9 cellular contexts compared by ENCODE assay signal in the genomic region with DNA sequence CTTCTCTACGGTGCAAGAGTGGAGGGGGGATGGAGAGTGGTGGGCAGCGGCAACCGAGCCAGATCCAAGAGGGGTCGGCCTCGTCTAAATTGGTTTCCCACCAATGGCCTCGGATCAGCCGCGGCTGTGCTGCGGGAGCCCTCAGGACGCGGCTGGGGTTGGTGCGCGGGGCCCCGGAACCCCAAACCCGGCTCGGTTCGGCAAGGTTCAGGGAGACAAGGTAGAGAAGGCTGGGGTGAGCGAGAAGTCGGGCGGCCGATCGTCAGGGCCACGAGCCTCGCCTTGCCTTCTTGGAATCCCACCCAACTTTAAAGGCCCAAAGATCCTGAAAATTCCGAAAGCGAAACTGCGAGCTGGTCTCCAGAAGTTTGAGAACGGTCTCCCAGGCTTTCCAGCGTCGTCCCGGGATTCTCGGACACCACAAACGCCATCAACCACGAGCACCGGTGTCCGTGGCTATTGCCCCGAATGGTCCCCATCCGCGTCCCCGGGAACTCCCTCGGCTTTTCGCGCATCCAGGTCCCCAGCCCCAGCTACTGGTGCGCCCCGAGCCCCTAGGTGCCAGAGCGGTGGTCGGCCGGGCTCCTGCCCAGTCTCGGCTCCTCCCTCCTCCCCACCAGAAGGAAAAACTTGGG. TPM values are rescaled to one million over a fixed set of nuclear protein-coding genes. Genes with fewer than 3 reads are reported as not detected.
DNase-seq lines count a peak whose midpoint lies in the region; ATAC-seq and TF ChIP-seq lines count a peak whose summit lies in the region.
"Had no signal": no experiment of that assay in that cellular context is flagged by ENCODE, and none has a peak within 500 bp of the region (broad histone marks: within the 10 kb centered on the region; RNA-seq: fewer than 3 reads in every experiment).

No MANE protein-coding gene starts in this region.

- H3K4me3 ChIP-seq in cardiac muscle cell (peak overlapping the region; percentile 95), muscle layer of colon (ENCODE audit: low read depth in 1 of 2, low read length in 2 of 2) (peak overlapping the region; percentile 61 to 65), urinary bladder (ENCODE audit: low read depth, low read length) (peak overlapping the region; percentile 55)

- H3K36me3 Mint-ChIP-seq in dendritic cell treated with granulocyte-macrophage colony-stimulating factor and Interleukin-4, amounts not matched to agents 40 ng/mL and 50 ng/mL, for 4 days (ENCODE audit: low read depth) = peaks cover 29% of the 10 kb centered on the region

- no peak for TF ChIP-seq CTCF in cardiac muscle cell (IDR thresholded peaks at IDR 0.05; ENCODE audit: low read depth, low read length)

- intact Hi-C loops in cardiac septum (cut with DNase I) = loop anchor here (1.0 to 5.0 kb wide), 5 partner anchors 67 to 485 kb away; no protein-coding TSS in a partner anchor
- intact Hi-C loops in dendritic cell treated with granulocyte-macrophage colony-stimulating factor and Interleukin-4, amounts not matched to agents 40 ng/mL and 50 ng/mL, for 4 days (cut with micrococcal nuclease) = loop anchor here (2.0 to 5.0 kb wide), 3 partner anchors 220 to 489 kb away; no protein-coding TSS in a partner anchor

- H3K4me1 ChIP-seq in cardiac muscle cell (ENCODE audit: low read depth) (peaks cover 16% of the 10 kb centered on the region), muscle layer of colon (ENCODE audit: insufficient read depth, low read length) (peaks cover 15% of the 10 kb centered on the region), urinary bladder (ENCODE audit: insufficient read depth) (no peaks in the 10 kb centered on the region)

- H3K9me3 Mint-ChIP-seq in dendritic cell treated with granulocyte-macrophage colony-stimulating factor and Interleukin-4, amounts not matched to agents 40 ng/mL and 50 ng/mL, for 4 days = no peaks in the 10 kb centered on the region

- no peak for ATAC-seq in HG03196 (IDR thresholded peaks at IDR 0.05; ENCODE audit: unreplicated experiment)
- ATAC-seq in GM21360 (IDR thresholded peaks at IDR 0.05; ENCODE audit: unreplicated experiment) = no peak
- ATAC-seq: HCT116 had no signal

- H3K27ac Mint-ChIP-seq in dendritic cell treated with granulocyte-macrophage colony-stimulating factor and Interleukin-4, amounts not matched to agents 40 ng/mL and 50 ng/mL, for 4 days = peak overlapping the region; percentile 87

- H3K9ac ChIP-seq in muscle layer of colon (ENCODE audit: low read length) = no peak overlapping the region

- peak overlapping the region; percentile 85 for H3K4me3 Mint-ChIP-seq in dendritic cell treated with granulocyte-macrophage colony-stimulating factor and Interleukin-4, amounts not matched to agents 40 ng/mL and 50 ng/mL, for 4 days

- H3K27me3 Mint-ChIP-seq in dendritic cell treated with granulocyte-macrophage colony-stimulating factor and Interleukin-4, amounts not matched to agents 40 ng/mL and 50 ng/mL, for 4 days = peaks cover 41% of the 10 kb centered on the region

- H3K4me1 Mint-ChIP-seq in dendritic cell treated with granulocyte-macrophage colony-stimulating factor and Interleukin-4, amounts not matched to agents 40 ng/mL and 50 ng/mL, for 4 days (ENCODE audit: low read depth) = peaks cover 68% of the 10 kb centered on the region

- DNase-seq in cardiac muscle cell (ENCODE audit: low read depth in 1 of 2, low spot score in 1 of 2) (peak in 1 of 2 donors; percentile 34), cardiac septum (ENCODE audit: low spot score) (no peak), NCI-H2196 (lab: John Stamatoyannopoulos, UW; ENCODE audit: unreplicated experiment) (no peak)

- peaks cover 39% of the 10 kb centered on the region for H3K27me3 ChIP-seq in cardiac muscle cell
- peaks cover 26 to 54% of the 10 kb centered on the region in 2 donors for H3K27me3 ChIP-seq in muscle layer of colon (ENCODE audit: control insufficient read depth in 1 of 2, insufficient read depth in 2 of 2, low read length in 2 of 2)

- H3K27ac ChIP-seq in cardiac muscle cell (no peak overlapping the region), muscle layer of colon (ENCODE audit: low read depth, low read length) (peak overlapping the region; percentile 44), urinary bladder (ENCODE audit: low read depth) (peak overlapping the region; percentile 80)

- H3K9me3 ChIP-seq in cardiac muscle cell (ENCODE audit: low read depth) (no peaks in the 10 kb centered on the region), muscle layer of colon (ENCODE audit: low read length) (no peaks in the 10 kb centered on the region)

- WGBS in urinary bladder = 28% methylated on average over 49 of the region's 49 CpGs

- no peaks in the 10 kb centered on the region for H3K36me3 ChIP-seq in cardiac muscle cell
- no peaks in the 10 kb centered on the region for H3K36me3 ChIP-seq in muscle layer of colon (ENCODE audit: insufficient read depth, low read length)
- no peaks in the 10 kb centered on the region for H3K36me3 ChIP-seq in urinary bladder (ENCODE audit: insufficient read depth)

RNA-seq across cellular contexts. Expression of a gene that starts 3.3 kb away (rescaled TPM):
- total RNA-seq in cardiac muscle cell = 4.4 and 5.9 TPM in 2 replicates
- polyA plus RNA-seq in cardiac muscle cell = 2.4 and 4.3 TPM in 2 replicates
- 14.2 TPM for total RNA-seq in cardiac septum
- 30.9 TPM for total RNA-seq in urinary bladder
- polyA plus RNA-seq in urinary bladder = 5.0 TPM
